In genomic region chr15:40093224-40093842, GRCh38 we compare ENCODE assay signal across 1 cellular context.
TF ChIP-seq lines count a peak whose summit lies in the region.

No MANE protein-coding gene starts in this region.

TF ChIP-seq in WTC11, 78 proteins besides CTCF, POLR2A, EP300 and RAD21 (continued from another document):
- TF ChIP-seq IRF1 (CRISPR knock-in tag; IDR thresholded peaks at IDR 0.05) (no peak), JUN (CRISPR knock-in tag; IDR thresholded peaks at IDR 0.05) (no peak)
